21 cellular contexts compared by ENCODE assay signal in genomic region chr11:13940611-13941256, GRCh38. TPM values are rescaled to one million over a fixed set of nuclear protein-coding genes. Genes with fewer than 3 reads are reported as not detected.
DNase-seq lines count a peak whose midpoint lies in the region; ATAC-seq and TF ChIP-seq lines count a peak whose summit lies in the region.
"Had no signal": no experiment of that assay in that cellular context is flagged by ENCODE, and none has a peak within 500 bp of the region (broad histone marks: within the 10 kb centered on the region; RNA-seq: fewer than 3 reads in every experiment).

No MANE protein-coding gene starts in this region.

- TF ChIP-seq CTCF in nephron progenitor cell (IDR thresholded peaks at IDR 0.05): no peak

- H3K4me1 Mint-ChIP-seq in activated T-cell treated with anti-CD3 and anti-CD28 coated beads, Interleukin-2, amount 50 U/mL, for 24 hours (ENCODE audit: low read depth): peaks cover 49% of the 10 kb centered on the region
- H3K4me1 Mint-ChIP-seq in activated T-helper 2 cell treated with anti-CD3 and anti-CD28 coated beads, Interferon-gamma antibody, Interleukin-2, Interleukin-4, amounts not matched to agents 10 μg/mL and 5 μg/mL and 100 μg/mL, durations not matched to agents 14 hours and 24 hours and 36 hours (ENCODE audit: low read depth): peaks cover 26% of the 10 kb centered on the region
- peaks cover 63% of the 10 kb centered on the region for H3K4me1 Mint-ChIP-seq in nephron progenitor cell
- H3K4me1 Mint-ChIP-seq: endodermal cell had no signal

- TF ChIP-seq POLR2A in GM18505 (IDR thresholded peaks at IDR 0.05; ENCODE audit: borderline replicate concordance, extremely low read depth, insufficient read depth, insufficient read length): no peak

- peaks cover 5% of the 10 kb centered on the region for H3K9me3 Mint-ChIP-seq in activated T-cell treated with anti-CD3 and anti-CD28 coated beads, Interleukin-2, amount 50 U/mL, for 24 hours
- peaks cover 20% of the 10 kb centered on the region for H3K9me3 Mint-ChIP-seq in activated T-helper 2 cell treated with anti-CD3 and anti-CD28 coated beads, Interferon-gamma antibody, Interleukin-2, Interleukin-4, amounts not matched to agents 10 μg/mL and 5 μg/mL and 100 μg/mL, durations not matched to agents 14 hours and 24 hours and 36 hours
- peaks cover 43% of the 10 kb centered on the region for H3K9me3 Mint-ChIP-seq in nephron progenitor cell

- peaks cover 2% of the 10 kb centered on the region for H3K36me3 Mint-ChIP-seq in activated T-cell treated with anti-CD3 and anti-CD28 coated beads, Interleukin-2, amount 50 U/mL, for 24 hours (ENCODE audit: low read depth)
- peaks cover 11% of the 10 kb centered on the region for H3K36me3 Mint-ChIP-seq in activated T-helper 2 cell treated with anti-CD3 and anti-CD28 coated beads, Interferon-gamma antibody, Interleukin-2, Interleukin-4, amounts not matched to agents 10 μg/mL and 5 μg/mL and 100 μg/mL, durations not matched to agents 14 hours and 24 hours and 36 hours (ENCODE audit: low read depth)
- H3K36me3 Mint-ChIP-seq in nephron progenitor cell (ENCODE audit: low read depth): peaks cover 28% of the 10 kb centered on the region

- DNase-seq in activated T-cell treated with anti-CD3 and anti-CD28 coated beads, Interleukin-2, amount 50 U/mL, for 24 hours: no peak
- DNase-seq in activated T-cell treated with anti-CD3 and anti-CD28 coated beads, Interleukin-2, amount 50 U/mL, for 48 hours: no peak
- DNase-seq in M059J (ENCODE audit: low read depth): peak; percentile 78
- DNase-seq in activated T-helper 2 cell treated with anti-CD3 and anti-CD28 coated beads, Interferon-gamma antibody, Interleukin-2, Interleukin-4, amounts not matched to agents 10 μg/mL and 5 μg/mL and 100 μg/mL, durations not matched to agents 14 hours and 24 hours and 36 hours (ENCODE audit: low spot score): peak; percentile 41
- DNase-seq in nephron progenitor cell: no peak
- no peak for DNase-seq in stimulated activated CD4-positive, alpha-beta T cell treated with anti-CD3 and anti-CD28 coated beads, Interleukin-15, amount 100 ng/mL, for 24 hours
- DNase-seq: activated CD8-positive, alpha-beta memory T cell treated with anti-CD3 and anti-CD28 coated beads for 24 hours; cerebellar nuclear complex; endodermal cell; heart left ventricle; Kasumi-1; kidney glomerular epithelial cell; NCI-H1417 treated with DMSO at 0.1 percent for 48 hours; NCI-H2171 treated with DMSO at 0.1 percent for 48 hours; NCI-H774; retina; RPMI8226 had no signal

- no peak overlapping the region for H3K4me3 Mint-ChIP-seq in activated T-cell treated with anti-CD3 and anti-CD28 coated beads, Interleukin-2, amount 50 U/mL, for 24 hours
- peak overlapping the region; percentile 19 for H3K4me3 Mint-ChIP-seq in activated T-helper 2 cell treated with anti-CD3 and anti-CD28 coated beads, Interferon-gamma antibody, Interleukin-2, Interleukin-4, amounts not matched to agents 10 μg/mL and 5 μg/mL and 100 μg/mL, durations not matched to agents 14 hours and 24 hours and 36 hours (ENCODE audit: low read depth)
- peak overlapping the region; percentile 41 for H3K4me3 Mint-ChIP-seq in nephron progenitor cell
- H3K4me3 Mint-ChIP-seq: endodermal cell had no signal

- peak overlapping the region; percentile 35 for H3K27ac Mint-ChIP-seq in activated T-cell treated with anti-CD3 and anti-CD28 coated beads, Interleukin-2, amount 50 U/mL, for 24 hours
- H3K27ac Mint-ChIP-seq in activated T-helper 2 cell treated with anti-CD3 and anti-CD28 coated beads, Interferon-gamma antibody, Interleukin-2, Interleukin-4, amounts not matched to agents 10 μg/mL and 5 μg/mL and 100 μg/mL, durations not matched to agents 14 hours and 24 hours and 36 hours: peak overlapping the region; percentile 48
- peak overlapping the region; percentile 86 for H3K27ac Mint-ChIP-seq in nephron progenitor cell
- H3K27ac Mint-ChIP-seq: endodermal cell had no signal

- intact Hi-C loops in activated T-helper 2 cell treated with anti-CD3 and anti-CD28 coated beads, Interferon-gamma antibody, Interleukin-2, Interleukin-4, amounts not matched to agents 10 μg/mL and 5 μg/mL and 100 μg/mL, durations not matched to agents 14 hours and 24 hours and 36 hours (cut with micrococcal nuclease): loop anchor here (2.0 kb wide), 1 partner anchor 72 kb away; no protein-coding TSS in a partner anchor

- ATAC-seq in GM18505 (IDR thresholded peaks at IDR 0.05; ENCODE audit: unreplicated experiment) (no peak), GM19035 (IDR thresholded peaks at IDR 0.05; ENCODE audit: unreplicated experiment) (no peak)
- ATAC-seq: heart left ventricle had no signal

- H3K27me3 Mint-ChIP-seq in activated T-cell treated with anti-CD3 and anti-CD28 coated beads, Interleukin-2, amount 50 U/mL, for 24 hours: no peaks in the 10 kb centered on the region
- H3K27me3 Mint-ChIP-seq in activated T-helper 2 cell treated with anti-CD3 and anti-CD28 coated beads, Interferon-gamma antibody, Interleukin-2, Interleukin-4, amounts not matched to agents 10 μg/mL and 5 μg/mL and 100 μg/mL, durations not matched to agents 14 hours and 24 hours and 36 hours (ENCODE audit: low read depth): peaks cover 17% of the 10 kb centered on the region
- peaks cover 4% of the 10 kb centered on the region for H3K27me3 Mint-ChIP-seq in nephron progenitor cell (ENCODE audit: low read depth, poor library complexity)

RNA-seq across cellular contexts. Expression of gene SPON1, which starts 21.8 kb away (rescaled TPM):
- total RNA-seq in M059J (2014; rRNA removed; shearing (Covaris generic)): 0.05 and 0.17 TPM in 2 replicates
- total RNA-seq in activated T-helper 2 cell treated with anti-CD3 and anti-CD28 coated beads, Interferon-gamma antibody, Interleukin-2, Interleukin-4, amounts not matched to agents 10 μg/mL and 5 μg/mL and 100 μg/mL, durations not matched to agents 14 hours and 24 hours and 36 hours: 0.07 and 0.16 TPM in 2 replicates
- total RNA-seq: A673, HT-29 had no signal

Comparison
In these comparisons a context has a peak if more than half of its experiments do, and no peak if none do; other contexts are left out.
1. DNase-seq: peak in M059J (single experiment) and activated T-helper 2 cell treated with anti-CD3 and anti-CD28 coated beads, Interferon-gamma antibody, Interleukin-2, Interleukin-4, amounts not matched to agents 10 μg/mL and 5 μg/mL and 100 μg/mL, durations not matched to agents 14 hours and 24 hours and 36 hours (single experiment); none in activated T-cell treated with anti-CD3 and anti-CD28 coated beads, Interleukin-2, amount 50 U/mL, for 24 hours (single experiment), activated T-cell treated with anti-CD3 and anti-CD28 coated beads, Interleukin-2, amount 50 U/mL, for 48 hours (0 of 2), nephron progenitor cell (single experiment) and stimulated activated CD4-positive, alpha-beta T cell treated with anti-CD3 and anti-CD28 coated beads, Interleukin-15, amount 100 ng/mL, for 24 hours (single experiment).
2. H3K27ac Mint-ChIP-seq: peak in every context shown above with its lines; median percentile 86 in nephron progenitor cell; 48 in activated T-helper 2 cell treated with anti-CD3 and anti-CD28 coated beads, Interferon-gamma antibody, Interleukin-2, Interleukin-4, amounts not matched to agents 10 μg/mL and 5 μg/mL and 100 μg/mL, durations not matched to agents 14 hours and 24 hours and 36 hours; 35 in activated T-cell treated with anti-CD3 and anti-CD28 coated beads, Interleukin-2, amount 50 U/mL, for 24 hours.